Comparison of ENCODE assay signal across 21 cellular contexts in the genomic region with DNA sequence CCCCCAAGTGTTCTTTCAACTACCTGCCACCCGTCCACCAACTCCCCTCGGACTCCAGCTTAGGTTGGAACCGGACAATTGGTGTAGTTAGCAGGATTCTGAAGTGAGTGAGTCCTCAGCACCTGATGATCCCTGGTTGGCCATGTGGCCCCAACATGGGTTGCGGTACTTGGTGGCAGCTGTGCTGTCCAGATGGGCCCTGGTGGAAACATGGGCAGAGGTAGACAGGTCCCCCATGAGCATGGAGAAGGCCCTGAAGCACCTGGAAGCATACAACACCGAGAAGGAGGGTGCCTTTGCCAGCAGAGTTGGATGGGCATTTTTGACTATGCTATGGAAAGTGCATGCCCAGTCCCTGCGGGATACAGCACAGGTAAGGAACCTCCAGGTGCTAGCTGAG.
"Had no signal": no experiment of that assay in that cellular context is flagged by ENCODE, and none has a peak within 500 bp of the region (broad histone marks: within the 10 kb centered on the region; RNA-seq: fewer than 3 reads in every experiment).

No MANE protein-coding gene starts in this region.

- H3K4me1 Mint-ChIP-seq: activated CD4-positive, alpha-beta T cell treated with anti-CD3 and anti-CD28 coated beads, Interleukin-2, amount 10 ng/mL, durations not matched to agents 7 days and 5 days; activated naive CD8-positive, alpha-beta T cell treated with anti-CD3 and anti-CD28 coated beads for 36 hours; T-cell had no signal

- H3K36me3 Mint-ChIP-seq: activated CD4-positive, alpha-beta memory T cell treated with anti-CD3 and anti-CD28 coated beads for 36 hours; activated naive CD8-positive, alpha-beta T cell treated with anti-CD3 and anti-CD28 coated beads for 36 hours; T-cell had no signal

- H3K27me3 ChIP-seq: brain microvascular endothelial cell had no signal

- H3K27ac Mint-ChIP-seq: activated CD4-positive, alpha-beta memory T cell treated with anti-CD3 and anti-CD28 coated beads for 36 hours; activated CD4-positive, alpha-beta T cell treated with anti-CD3 and anti-CD28 coated beads, Interleukin-2, amount 10 ng/mL, durations not matched to agents 7 days and 5 days; activated naive CD8-positive, alpha-beta T cell treated with anti-CD3 and anti-CD28 coated beads for 36 hours; T-cell had no signal

- H3K27ac ChIP-seq: brain microvascular endothelial cell, SK-N-MC had no signal

- H3K4me3 Mint-ChIP-seq: activated CD4-positive, alpha-beta memory T cell treated with anti-CD3 and anti-CD28 coated beads for 36 hours; activated CD4-positive, alpha-beta T cell treated with anti-CD3 and anti-CD28 coated beads, Interleukin-2, amount 10 ng/mL, durations not matched to agents 7 days and 5 days; activated naive CD8-positive, alpha-beta T cell treated with anti-CD3 and anti-CD28 coated beads for 36 hours; activated T-cell treated with anti-CD3 and anti-CD28 coated beads, Interleukin-2, amount 50 U/mL, for 4 hours; T-cell had no signal

- H3K4me3 ChIP-seq: SK-N-MC had no signal

- DNase-seq: activated CD4-positive, alpha-beta memory T cell treated with anti-CD3 and anti-CD28 coated beads for 36 hours; activated CD4-positive, alpha-beta T cell treated with anti-CD3 and anti-CD28 coated beads, Interleukin-2, amount 10 ng/mL, durations not matched to agents 7 days and 5 days; activated CD4-positive, CD25-positive, alpha-beta regulatory T cell; activated CD8-positive, alpha-beta memory T cell treated with anti-CD3 and anti-CD28 coated beads for 24 hours; activated effector memory CD4-positive, alpha-beta T cell treated with anti-CD3 and anti-CD28 coated beads, Interleukin-2, amount 50 U/mL, for 16 hours; activated naive CD4-positive, alpha-beta T cell treated with Interleukin-2 at 50 U/mL for 16 hours; activated naive CD8-positive, alpha-beta T cell treated with anti-CD3 and anti-CD28 coated beads for 36 hours; activated T-cell treated with anti-CD3 and anti-CD28 coated beads, Interleukin-2, amount 50 U/mL, for 4 hours; brain microvascular endothelial cell; MM.1S; NCI-H1436 treated with DMSO at 0.1 percent for 48 hours; NCI-H187 treated with DMSO at 0.1 percent for 48 hours; NCI-H2171; NCI-H2227 treated with DMSO at 0.1 percent for 48 hours; NCI-H446 treated with DMSO at 0.1 percent for 48 hours; NCI-H524 treated with DMSO at 0.1 percent for 48 hours; NCI-H748 treated with DMSO at 0.1 percent for 48 hours; T-cell; T-helper 2 cell; T1000 had no signal

- H3K27me3 Mint-ChIP-seq: activated CD4-positive, alpha-beta memory T cell treated with anti-CD3 and anti-CD28 coated beads for 36 hours; activated CD4-positive, alpha-beta T cell treated with anti-CD3 and anti-CD28 coated beads, Interleukin-2, amount 10 ng/mL, durations not matched to agents 7 days and 5 days; activated naive CD8-positive, alpha-beta T cell treated with anti-CD3 and anti-CD28 coated beads for 36 hours had no signal

- H3K9me3 Mint-ChIP-seq: activated CD4-positive, alpha-beta memory T cell treated with anti-CD3 and anti-CD28 coated beads for 36 hours; activated CD4-positive, alpha-beta T cell treated with anti-CD3 and anti-CD28 coated beads, Interleukin-2, amount 10 ng/mL, durations not matched to agents 7 days and 5 days; activated T-cell treated with anti-CD3 and anti-CD28 coated beads, Interleukin-2, amount 50 U/mL, for 4 hours; T-cell had no signal

- H3K36me3 ChIP-seq: brain microvascular endothelial cell had no signal
